ENCODE assay signal across 3 cellular contexts in the genomic region with DNA sequence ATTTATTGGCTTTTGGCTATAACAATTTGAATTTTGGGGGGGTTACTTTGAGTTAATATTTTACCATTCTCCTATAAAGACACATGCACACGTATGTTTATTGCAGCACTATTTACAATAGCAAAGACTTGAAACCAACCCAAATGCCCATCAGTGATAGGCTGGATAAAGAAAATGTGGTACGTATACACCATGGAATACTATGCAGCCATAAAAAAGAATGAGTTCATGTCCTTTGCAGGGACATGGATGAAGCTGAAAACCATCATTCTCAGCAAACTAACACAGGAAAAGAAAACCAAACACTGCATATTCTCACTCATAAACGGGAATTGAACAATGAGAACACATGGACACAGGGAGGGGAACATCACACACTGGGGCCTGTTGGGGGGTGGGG.
A peak's percentile ranks its signal among the peaks of the same experiment; 100 is the strongest.
DNase-seq lines count a peak whose midpoint lies in the region; ATAC-seq, FAIRE-seq and TF ChIP-seq lines count a peak whose summit lies in the region.
"Not testable (repeated sequence)": the region's sequence is repeated elsewhere in the genome, so short reads cannot be mapped to it uniquely, and the experiment has no call there.

No MANE protein-coding gene starts in this region.

- not testable (repeated sequence) for TF ChIP-seq POLR2A in K562 (conservative IDR thresholded peaks at IDR 0.05)

- H3K4me1 ChIP-seq in HEK293 (ENCODE audit: control insufficient read depth, insufficient read depth, low read length); K562 (replicated peaks in 1 of 2; ENCODE audit: control insufficient read depth in 2 of 2, insufficient read depth in 2 of 2, low read length in 2 of 2): not testable (repeated sequence)

- POLR2A ChIA-PET in HEK293 (lab: Yijun Ruan, JAX); K562 (lab: Yijun Ruan, JAX): not testable (repeated sequence)

- CTCF ChIA-PET in HEK293 (lab: Yijun Ruan, JAX); K562 (lab: Yijun Ruan, JAX; ENCODE audit: low intra/inter-chr PET ratio): not testable (repeated sequence)

- not testable (repeated sequence) for TF ChIP-seq CTCF in HEK293 (tag by site-specific recombination; IDR thresholded peaks at IDR 0.05); K562 (IDR thresholded peaks at IDR 0.05 in 2 of 3, conservative IDR thresholded peaks at IDR 0.05 in 1 of 3; ENCODE audit: insufficient read depth in 2 of 3, low read depth in 1 of 3, low read length in 3 of 3)

- H3K36me3 ChIP-seq in HEK293 (ENCODE audit: control insufficient read depth in 2 of 2, insufficient read depth in 1 of 2, low read length in 2 of 2); K562 (ENCODE audit: control insufficient read depth, insufficient read depth, low read length): not testable (repeated sequence)

- WGBS in K562 (ENCODE audit: insufficient coverage, low coverage, missing lambda C conversion rate) = 0% methylated on average over 3 of the region's 3 CpGs

- not testable (repeated sequence) for H3K79me2 ChIP-seq in K562 (ENCODE audit: control insufficient read depth, insufficient read depth, low read length)

- H4K20me1 ChIP-seq in K562 (replicated peaks; ENCODE audit: control insufficient read depth, insufficient read depth, low read length) = not testable (repeated sequence)

- H3K4me2 ChIP-seq in K562 (ENCODE audit: insufficient read depth, low read length) = not testable (repeated sequence)

- intact Hi-C loops in K562 (cut with micrococcal nuclease) = not testable (repeated sequence)

- not testable (repeated sequence) for H3K27me3 ChIP-seq in K562 (ENCODE audit: control insufficient read depth in 2 of 2, insufficient read depth in 2 of 2, low read length in 2 of 2)

- FAIRE-seq in K562 (lab: Jason Lieb, UNC) = not testable (repeated sequence)

- ATAC-seq in SK-N-SH treated with all-trans-retinoic acid at 6 μM for 48 hours, K562: not testable (repeated sequence)

- TF ChIP-seq EP300 in K562 (IDR thresholded peaks at IDR 0.05; ENCODE audit: low read length) = not testable (repeated sequence)

- not testable (repeated sequence) for H3K9me1 ChIP-seq in K562 (ENCODE audit: control insufficient read depth, insufficient read depth, low read length)

- TF ChIP-seq RAD21 in K562 (CRISPR knock-in tag; conservative IDR thresholded peaks at IDR 0.05 in 1 of 2, IDR thresholded peaks at IDR 0.05 in 1 of 2) = not testable (repeated sequence)

- in situ Hi-C loops in K562 (cut with MboI) = not testable (repeated sequence)

- not testable (repeated sequence) for BruUV-seq in K562 (replicated peaks; lab: Mats Ljungman, UMichigan)

- not testable (repeated sequence) for H2AFZ ChIP-seq in K562 (ENCODE audit: low read depth, low read length)

- not testable (repeated sequence) for H3K9ac ChIP-seq in K562 (ENCODE audit: insufficient read depth in 1 of 2, low read depth in 2 of 2, low read length in 2 of 2)

- H3K9me3 ChIP-seq in HEK293 (ENCODE audit: control insufficient read depth, insufficient read depth, low read depth, low read length); K562 (replicated peaks; ENCODE audit: control insufficient read depth, insufficient read depth, low read depth, low read length): not testable (repeated sequence)

- not testable (repeated sequence) for H3K27ac ChIP-seq in HEK293 (ENCODE audit: extremely low read depth, low read depth, low read length); K562 (ENCODE audit: extremely low read depth, low read depth, low read length)

- H3K4me3 ChIP-seq in HEK293 (ENCODE audit: low read depth, low read length); K562: not testable (repeated sequence)

- not testable (repeated sequence) for DNase-seq in K562 (ENCODE audit: extremely low read depth in 1 of 4, low spot score in 3 of 4)

TF ChIP-seq in HEK293, 187 proteins besides CTCF, POLR2A, EP300 and RAD21:
- peak; percentile 80 for TF ChIP-seq ZNF146 (tag by site-specific recombination; IDR thresholded peaks at IDR 0.05)

TF ChIP-seq in SK-N-SH treated with all-trans-retinoic acid at 6 μM for 48 hours, 23 proteins besides CTCF, POLR2A, EP300 and RAD21:
- TF ChIP-seq ZNF8 (CRISPR knock-in tag; IDR thresholded peaks at IDR 0.05) = peak; percentile 56

TF ChIP-seq in K562, 482 proteins besides CTCF, POLR2A, EP300 and RAD21:
- TF ChIP-seq ZNF507 (tag; conservative IDR thresholded peaks at IDR 0.05) = 0 out of 2 replicates have a peak, but pooled peaks have one; percentile 37
